16 cellular contexts compared by ENCODE assay signal in the genomic region with DNA sequence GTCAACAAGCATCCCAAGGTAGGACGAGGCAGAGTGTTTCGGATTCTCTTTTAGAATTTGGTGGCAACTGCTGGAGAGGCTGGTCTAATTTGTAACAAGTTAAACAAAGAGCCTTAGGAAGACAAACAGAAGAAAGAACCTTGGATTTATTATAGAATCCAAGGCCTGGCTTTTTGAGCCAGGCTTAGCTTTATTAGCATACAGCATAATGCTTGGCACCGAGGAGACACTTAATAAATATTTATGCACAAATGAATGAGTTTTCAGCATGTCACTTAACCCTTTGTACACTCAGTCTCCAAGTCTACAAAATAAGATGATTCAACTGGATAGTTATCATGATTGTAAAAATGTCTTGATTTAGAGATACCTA.
"Had no signal": no experiment of that assay in that cellular context is flagged by ENCODE, and none has a peak within 500 bp of the region (broad histone marks: within the 10 kb centered on the region; RNA-seq: fewer than 3 reads in every experiment).

No MANE protein-coding gene starts in this region.

- H3K9me3 ChIP-seq: gastroesophageal sphincter, heart left ventricle, upper lobe of right lung had no signal

- DNase-seq: activated CD4-positive, alpha-beta T cell treated with anti-CD3 and anti-CD28 coated beads for 36 hours; activated CD4-positive, alpha-beta T cell treated with anti-CD3 and anti-CD28 coated beads, Interleukin-2, amount 50 U/mL, for 4 hours; activated CD8-positive, alpha-beta memory T cell treated with anti-CD3 and anti-CD28 coated beads, Interleukin-2, amount 50 U/mL, for 4 hours; activated T-cell treated with anti-CD3 and anti-CD28 coated beads, Interleukin-2, amount 50 U/mL, for 24 hours; aorta; brain microvascular endothelial cell; heart left ventricle; left cardiac atrium; stimulated activated CD4-positive, alpha-beta T cell treated with anti-CD3 and anti-CD28 coated beads, Interleukin-4, amount 100 ng/mL, for 24 hours; stimulated activated naive CD4-positive, alpha-beta T cell treated with Interleukin-2 at 50 U/mL for 16 hours; T1000; upper lobe of right lung had no signal

- H3K4me1 ChIP-seq: gastroesophageal sphincter, upper lobe of right lung had no signal

- ATAC-seq: activated CD4-positive, alpha-beta T cell treated with anti-CD3 and anti-CD28 coated beads for 36 hours; activated naive CD4-positive, alpha-beta T cell treated with anti-CD3 and anti-CD28 coated beads, Interleukin-2, amount 50 U/mL, for 72 hours; activated T-helper 17 cell treated with anti-CD3 and anti-CD28 coated beads, Interleukin-2, amount 50 U/mL, for 72 hours; gastroesophageal sphincter; heart left ventricle; left cardiac atrium; upper lobe of right lung had no signal

- H3K36me3 ChIP-seq: brain microvascular endothelial cell, gastroesophageal sphincter, heart left ventricle, upper lobe of right lung had no signal

- H3K27ac ChIP-seq: brain microvascular endothelial cell, epithelial cell of prostate, gastroesophageal sphincter, heart left ventricle, upper lobe of right lung had no signal

- H3K27me3 ChIP-seq: brain microvascular endothelial cell, heart left ventricle, upper lobe of right lung had no signal

- H3K4me3 ChIP-seq: gastroesophageal sphincter, heart left ventricle, upper lobe of right lung had no signal
